ENCODE assay signal across 16 cellular contexts in the genomic region with DNA sequence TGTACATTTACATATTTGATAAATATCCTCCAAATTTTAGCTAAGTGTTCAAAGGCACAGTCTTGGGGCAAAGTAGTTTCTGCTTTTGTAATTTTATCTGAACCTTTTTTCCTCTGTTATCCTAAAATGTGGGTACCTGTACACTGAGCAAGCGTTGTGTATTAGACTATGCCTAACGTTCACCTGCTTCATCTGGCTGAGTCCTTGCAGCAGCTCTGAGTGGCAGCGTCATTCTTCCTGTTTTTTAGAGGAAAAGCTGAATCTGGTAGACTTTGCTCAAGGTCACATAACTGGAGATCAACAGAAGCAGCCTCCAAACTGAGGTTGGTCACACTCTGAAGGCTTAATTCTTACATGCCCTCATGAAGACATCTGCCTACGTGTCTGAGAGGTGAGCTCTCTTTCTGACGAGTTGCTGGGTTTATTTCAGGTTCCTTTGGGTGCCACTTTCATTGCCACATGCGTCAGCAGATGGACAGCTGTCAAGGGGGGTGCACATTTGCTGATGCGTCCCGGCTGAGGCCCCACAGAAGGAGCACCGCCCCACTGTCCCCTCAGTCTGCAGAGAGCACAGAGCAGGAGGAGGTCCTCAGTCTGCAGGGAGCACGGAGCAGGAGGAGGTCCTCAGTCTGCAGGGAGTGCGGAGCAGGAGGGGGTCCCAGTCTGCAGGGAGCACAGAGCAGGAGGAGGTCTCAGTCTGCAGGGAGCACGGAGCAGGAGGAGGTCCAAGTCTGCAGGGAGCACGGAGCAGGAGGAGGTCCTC.
A peak's percentile ranks its signal among the peaks of the same experiment; 100 is the strongest.
DNase-seq lines count a peak whose midpoint lies in the region; ATAC-seq and TF ChIP-seq lines count a peak whose summit lies in the region.
"Had no signal": no experiment of that assay in that cellular context is flagged by ENCODE, and none has a peak within 500 bp of the region (broad histone marks: within the 10 kb centered on the region; RNA-seq: fewer than 3 reads in every experiment).

No MANE protein-coding gene starts in this region.

- TF ChIP-seq CTCF in osteocyte (IDR thresholded peaks at IDR 0.05) (no peak), PC-9 (conservative IDR thresholded peaks at IDR 0.05) (no peak)

- no peaks in the 10 kb centered on the region for H3K36me3 ChIP-seq in PC-9 (ENCODE audit: low read depth)
- H3K36me3 ChIP-seq: BLaER1 had no signal

- no peaks in the 10 kb centered on the region for H3F3A ChIP-seq in PC-9 (ENCODE audit: insufficient read depth, low read depth)

- no peaks in the 10 kb centered on the region for H3K4me1 ChIP-seq in PC-9 (replicated peaks; ENCODE audit: insufficient read depth)
- H3K4me1 ChIP-seq: BLaER1 had no signal

- H3K79me2 ChIP-seq in PC-9 (ENCODE audit: low read depth) = no peaks in the 10 kb centered on the region

- H3K9me3 ChIP-seq in PC-9 (ENCODE audit: insufficient read depth, low read depth) = no peaks in the 10 kb centered on the region
- H3K9me3 ChIP-seq: BLaER1 had no signal

- H3K4me3 ChIP-seq in PC-9 = no peak overlapping the region
- H3K4me3 ChIP-seq: BLaER1, GM23338 had no signal

- no peaks in the 10 kb centered on the region for H3K4me1 Mint-ChIP-seq in activated CD8-positive, alpha-beta memory T cell treated with anti-CD3 and anti-CD28 coated beads, Interleukin-2, amount 10 ng/mL, durations not matched to agents 7 days and 5 days
- H3K4me1 Mint-ChIP-seq in osteocyte (ENCODE audit: unreplicated experiment) = no peaks in the 10 kb centered on the region
- H3K4me1 Mint-ChIP-seq in stimulated activated naive B cell treated with anti-CD40 and anti-IgM and Interleukin-4, amounts not matched to agents 10 μg/mL and 1 μg/mL and 100 μg/mL, for 72 hours = no peaks in the 10 kb centered on the region
- H3K4me1 Mint-ChIP-seq: CD4-positive, CD25-positive, alpha-beta regulatory T cell; GM23338 had no signal

- H3K4me3 Mint-ChIP-seq in activated CD8-positive, alpha-beta memory T cell treated with anti-CD3 and anti-CD28 coated beads, Interleukin-2, amount 10 ng/mL, durations not matched to agents 7 days and 5 days = no peak overlapping the region
- no peak overlapping the region for H3K4me3 Mint-ChIP-seq in osteocyte (ENCODE audit: unreplicated experiment)
- no peak overlapping the region for H3K4me3 Mint-ChIP-seq in stimulated activated naive B cell treated with anti-CD40 and anti-IgM and Interleukin-4, amounts not matched to agents 10 μg/mL and 1 μg/mL and 100 μg/mL, for 72 hours
- H3K4me3 Mint-ChIP-seq: CD4-positive, CD25-positive, alpha-beta regulatory T cell; GM23338 had no signal

- H3K27ac ChIP-seq in PC-9 = no peak overlapping the region
- H3K27ac ChIP-seq: 22Rv1, BLaER1 had no signal

- no TSS peak for BruUV-seq in PC-9 (replicated peaks; lab: Mats Ljungman, UMichigan)

- H3K4me2 ChIP-seq in PC-9 = no peak overlapping the region
- H3K4me2 ChIP-seq: BLaER1, GM23338 had no signal

- no peak overlapping the region for H2AFZ ChIP-seq in PC-9
- H2AFZ ChIP-seq: GM23338 had no signal

- H3K27me3 Mint-ChIP-seq in activated CD8-positive, alpha-beta memory T cell treated with anti-CD3 and anti-CD28 coated beads, Interleukin-2, amount 10 ng/mL, durations not matched to agents 7 days and 5 days = no peaks in the 10 kb centered on the region
- no peaks in the 10 kb centered on the region for H3K27me3 Mint-ChIP-seq in osteocyte (ENCODE audit: unreplicated experiment)
- peaks cover 0 to 3% of the 10 kb centered on the region in 2 donors for H3K27me3 Mint-ChIP-seq in stimulated activated naive B cell treated with anti-CD40 and anti-IgM and Interleukin-4, amounts not matched to agents 10 μg/mL and 1 μg/mL and 100 μg/mL, for 72 hours

- DNase-seq in activated CD8-positive, alpha-beta memory T cell treated with anti-CD3 and anti-CD28 coated beads for 24 hours = peak; percentile 9
- no peak for DNase-seq in activated CD8-positive, alpha-beta memory T cell treated with anti-CD3 and anti-CD28 coated beads, Interleukin-2, amount 50 U/mL, for 4 hours
- DNase-seq in activated CD8-positive, alpha-beta memory T cell treated with anti-CD3 and anti-CD28 coated beads, Interleukin-2, amount 10 ng/mL, durations not matched to agents 7 days and 5 days = peak; percentile 26
- DNase-seq in ecto neural progenitor cell (ENCODE audit: low spot score) (peak; percentile 19), osteocyte (ENCODE audit: extremely low spot score, unreplicated experiment) (peak; percentile 66), PC-9 (no peak)
- DNase-seq in stimulated activated naive B cell treated with anti-CD40 and anti-IgM and Interleukin-4, amounts not matched to agents 10 μg/mL and 1 μg/mL and 100 μg/mL, for 72 hours = no peak
- DNase-seq: AML-193; CD4-positive, CD25-positive, alpha-beta regulatory T cell; DMS53; GF-D8; H7 had no signal

- no peak overlapping the region for H3K27ac Mint-ChIP-seq in activated CD8-positive, alpha-beta memory T cell treated with anti-CD3 and anti-CD28 coated beads, Interleukin-2, amount 10 ng/mL, durations not matched to agents 7 days and 5 days
- H3K27ac Mint-ChIP-seq in osteocyte (ENCODE audit: unreplicated experiment) = no peak overlapping the region
- no peak overlapping the region for H3K27ac Mint-ChIP-seq in stimulated activated naive B cell treated with anti-CD40 and anti-IgM and Interleukin-4, amounts not matched to agents 10 μg/mL and 1 μg/mL and 100 μg/mL, for 72 hours
- H3K27ac Mint-ChIP-seq: CD4-positive, CD25-positive, alpha-beta regulatory T cell; GM23338 had no signal

- no peaks in the 10 kb centered on the region for H4K20me1 ChIP-seq in PC-9 (ENCODE audit: insufficient read depth)
- H4K20me1 ChIP-seq: BLaER1 had no signal

- peaks cover 100% of the 10 kb centered on the region for H3K27me3 ChIP-seq in PC-9 (ENCODE audit: insufficient read depth, low read depth)
- H3K27me3 ChIP-seq: BLaER1 had no signal

- intact Hi-C loops in PC-9 (cut with micrococcal nuclease; ENCODE audit: unreplicated experiment) = no loop called here

- CTCF ChIA-PET in activated CD8-positive, alpha-beta memory T cell treated with anti-CD3 and anti-CD28 coated beads, Interleukin-2, amount 10 ng/mL, durations not matched to agents 7 days and 5 days (lab: Charles Lee) = no interaction called here
- CTCF ChIA-PET in PC-9 (lab: Charles Lee) = no interaction called here

- H3K36me3 Mint-ChIP-seq in activated CD8-positive, alpha-beta memory T cell treated with anti-CD3 and anti-CD28 coated beads, Interleukin-2, amount 10 ng/mL, durations not matched to agents 7 days and 5 days = no peaks in the 10 kb centered on the region
- no peaks in the 10 kb centered on the region for H3K36me3 Mint-ChIP-seq in osteocyte (ENCODE audit: unreplicated experiment)
- no peaks in the 10 kb centered on the region for H3K36me3 Mint-ChIP-seq in stimulated activated naive B cell treated with anti-CD40 and anti-IgM and Interleukin-4, amounts not matched to agents 10 μg/mL and 1 μg/mL and 100 μg/mL, for 72 hours
- H3K36me3 Mint-ChIP-seq: CD4-positive, CD25-positive, alpha-beta regulatory T cell had no signal

- ATAC-seq in activated CD8-positive, alpha-beta memory T cell treated with anti-CD3 and anti-CD28 coated beads, Interleukin-2, amount 10 ng/mL, durations not matched to agents 7 days and 5 days = no peak
- no peak for ATAC-seq in stimulated activated naive B cell treated with anti-CD40 and anti-IgM and Interleukin-4, amounts not matched to agents 10 μg/mL and 1 μg/mL and 100 μg/mL, for 72 hours (replicated peaks)
- no peak for ATAC-seq in GM18873 (IDR thresholded peaks at IDR 0.05; ENCODE audit: low FRiP score, unreplicated experiment)
- ATAC-seq: GM23338 had no signal

- H3K9me2 ChIP-seq in PC-9 (ENCODE audit: insufficient read depth) = no peaks in the 10 kb centered on the region

- POLR2A ChIA-PET in PC-9 (lab: Charles Lee; ENCODE audit: unreplicated experiment) = no interaction called here

- no peaks in the 10 kb centered on the region for H3K9me3 Mint-ChIP-seq in activated CD8-positive, alpha-beta memory T cell treated with anti-CD3 and anti-CD28 coated beads, Interleukin-2, amount 10 ng/mL, durations not matched to agents 7 days and 5 days (ENCODE audit: low read depth)
- H3K9me3 Mint-ChIP-seq in osteocyte (ENCODE audit: unreplicated experiment) = peaks cover 7% of the 10 kb centered on the region
- no peaks in the 10 kb centered on the region for H3K9me3 Mint-ChIP-seq in stimulated activated naive B cell treated with anti-CD40 and anti-IgM and Interleukin-4, amounts not matched to agents 10 μg/mL and 1 μg/mL and 100 μg/mL, for 72 hours
- H3K9me3 Mint-ChIP-seq: GM23338 had no signal

Comparison
In these comparisons a context has a peak if more than half of its experiments do, and no peak if none do; other contexts are left out.
1. DNase-seq: peak in activated CD8-positive, alpha-beta memory T cell treated with anti-CD3 and anti-CD28 coated beads for 24 hours (single experiment), activated CD8-positive, alpha-beta memory T cell treated with anti-CD3 and anti-CD28 coated beads, Interleukin-2, amount 10 ng/mL, durations not matched to agents 7 days and 5 days (single experiment), ecto neural progenitor cell (single experiment) and osteocyte (single experiment); none in activated CD8-positive, alpha-beta memory T cell treated with anti-CD3 and anti-CD28 coated beads, Interleukin-2, amount 50 U/mL, for 4 hours (single experiment), stimulated activated naive B cell treated with anti-CD40 and anti-IgM and Interleukin-4, amounts not matched to agents 10 μg/mL and 1 μg/mL and 100 μg/mL, for 72 hours (single experiment) and PC-9 (0 of 2).